In genomic region chr16:84421938-84422220, GRCh38 we compare ENCODE assay signal across 6 cellular contexts. TPM values are rescaled to one million over a fixed set of nuclear protein-coding genes. Genes with fewer than 3 reads are reported as not detected.
"Had no signal": no experiment of that assay in that cellular context is flagged by ENCODE, and none has a peak within 500 bp of the region (broad histone marks: within the 10 kb centered on the region; RNA-seq: fewer than 3 reads in every experiment).

No MANE protein-coding gene starts in this region.

- H3K27ac ChIP-seq: HL-60 had no signal

- H3K4me3 Mint-ChIP-seq: IgD-negative memory B cell had no signal

- DNase-seq: IMR-90 had no signal

- H3K27ac Mint-ChIP-seq: IgD-negative memory B cell had no signal

- ATAC-seq: HepG2, K562 had no signal

RNA-seq across cellular contexts. Expression of gene ATP2C2, which starts 53.5 kb away (rescaled TPM):
- total RNA-seq: HepG2, HT1080, IMR-90 had no signal
